Comparison of ENCODE assay signal across 29 cellular contexts in the genomic region with DNA sequence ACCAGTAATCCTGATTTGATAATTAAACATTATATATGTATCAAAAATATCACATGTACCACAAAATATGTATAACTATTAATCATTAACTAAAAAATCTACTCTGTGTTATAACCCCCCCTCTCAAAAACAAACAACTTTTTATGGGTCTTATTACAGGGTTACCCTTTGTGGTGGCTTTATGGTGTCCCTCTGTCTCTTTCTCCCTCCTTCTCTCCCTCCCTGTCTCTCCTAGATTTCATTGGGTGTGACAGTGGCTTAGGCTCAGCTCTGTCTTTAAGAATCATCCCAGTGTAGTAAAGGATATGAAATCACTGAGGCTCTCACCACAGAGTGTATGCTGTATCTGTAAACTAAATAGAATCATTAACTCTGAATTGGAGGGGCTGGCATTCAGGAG.
"Had no signal": no experiment of that assay in that cellular context is flagged by ENCODE, and none has a peak within 500 bp of the region (broad histone marks: within the 10 kb centered on the region; RNA-seq: fewer than 3 reads in every experiment).

No MANE protein-coding gene starts in this region.

- H3K4me1 ChIP-seq: ascending aorta had no signal

- DNase-seq: activated B cell treated with CpG ODN at 0.5 μM for 24 hours; activated CD4-positive, alpha-beta memory T cell treated with anti-CD3 and anti-CD28 coated beads for 36 hours; activated CD4-positive, alpha-beta T cell treated with anti-CD3 and anti-CD28 coated beads for 4 hours; activated CD4-positive, alpha-beta T cell treated with anti-CD3 and anti-CD28 coated beads, Interleukin-2, amount 10 ng/mL, durations not matched to agents 24 days and 14 days; activated CD4-positive, alpha-beta T cell treated with anti-CD3 and anti-CD28 coated beads, Interleukin-2, amount 50 U/mL, for 1 hour; activated CD4-positive, alpha-beta T cell treated with anti-CD3 and anti-CD28 coated beads, Interleukin-2, amount 50 U/mL, for 4 hours; activated CD4-positive, CD25-positive, alpha-beta regulatory T cell treated with anti-CD3 and anti-CD28 coated beads, Interleukin-2, amount 50 U/mL, for 72 hours; activated CD8-positive, alpha-beta memory T cell treated with anti-CD3 and anti-CD28 coated beads, Interleukin-2, amount 50 U/mL, for 4 hours; activated CD8-positive, alpha-beta T cell treated with anti-CD3 and anti-CD28 coated beads for 36 hours; activated effector memory CD4-positive, alpha-beta T cell treated with Interleukin-2 at 50 U/mL for 16 hours; activated gamma-delta T cell; activated naive CD4-positive, alpha-beta T cell treated with anti-CD3 and anti-CD28 coated beads, Interleukin-2, amount 10 ng/mL, durations not matched to agents 7 days and 5 days; activated naive CD4-positive, alpha-beta T cell treated with Interleukin-2 at 50 U/mL for 16 hours; activated naive CD8-positive, alpha-beta T cell treated with anti-CD3 and anti-CD28 coated beads, Interleukin-2, amount 10 ng/mL, durations not matched to agents 7 days and 5 days; activated naive CD8-positive, alpha-beta T cell treated with anti-CD3 and anti-CD28 coated beads, Interleukin-2, amount 50 U/mL, for 24 hours; activated T-cell treated with anti-CD3 and anti-CD28 coated beads for 4 hours; activated T-cell treated with anti-CD3 and anti-CD28 coated beads, Interleukin-2, amount 50 U/mL, for 1 hour; activated T-cell treated with anti-CD3 and anti-CD28 coated beads, Interleukin-2, amount 50 U/mL, for 4 hours; activated T-cell treated with anti-CD3 and anti-CD28 coated beads, Interleukin-2, amount 50 U/mL, for 72 hours; amygdala; anterior cingulate cortex; caudate nucleus; cerebellar nuclear complex; T-helper 1 cell; T-helper 2 cell; T-helper 9 cell had no signal

- H3K36me3 ChIP-seq: ascending aorta, cardiac muscle cell had no signal

- H3K9me3 ChIP-seq: ascending aorta had no signal

- ATAC-seq: activated CD8-positive, alpha-beta T cell treated with anti-CD3 and anti-CD28 coated beads for 36 hours; activated naive CD8-positive, alpha-beta T cell treated with anti-CD3 and anti-CD28 coated beads, Interleukin-2, amount 50 U/mL, for 24 hours; activated T-cell treated with anti-CD3 and anti-CD28 coated beads, Interleukin-2, amount 50 U/mL, for 4 hours; activated T-cell treated with anti-CD3 and anti-CD28 coated beads, Interleukin-2, amount 50 U/mL, for 72 hours; activated T-helper 17 cell treated with anti-CD3 and anti-CD28 coated beads, Interleukin-2, amount 50 U/mL, for 72 hours had no signal

- H3K4me3 ChIP-seq: ascending aorta, cardiac muscle cell had no signal
